ENCODE assay signal across 8 cellular contexts in the genomic region with DNA sequence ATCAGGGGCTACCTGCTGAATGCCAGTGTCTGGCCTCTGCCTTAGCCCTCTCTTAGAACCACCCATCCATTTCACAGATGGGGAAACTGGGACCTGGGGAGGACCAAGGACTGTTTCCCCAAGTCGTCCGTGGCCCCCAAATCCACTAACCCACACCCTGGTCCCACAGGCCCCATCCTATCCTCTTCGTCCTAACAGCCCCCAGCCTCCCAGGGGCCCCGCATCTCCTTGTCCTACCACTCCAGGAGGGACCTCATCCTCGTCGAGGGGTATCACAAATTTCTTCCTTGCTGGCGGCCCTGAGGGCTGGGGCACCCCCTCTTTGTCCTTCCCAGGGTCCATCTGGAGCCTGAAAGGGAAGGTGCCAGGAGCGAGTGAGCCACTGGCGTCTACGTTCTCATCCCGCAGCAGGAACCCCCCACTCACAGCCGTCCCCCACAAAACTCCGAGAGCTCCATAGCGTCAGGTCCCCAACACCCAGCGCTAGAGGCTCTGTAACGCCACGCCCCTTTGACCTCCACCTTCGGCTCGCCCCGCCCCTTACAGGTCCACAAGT. TPM values are rescaled to one million over a fixed set of nuclear protein-coding genes. Genes with fewer than 3 reads are reported as not detected.
DNase-seq lines count a peak whose midpoint lies in the region; ATAC-seq and TF ChIP-seq lines count a peak whose summit lies in the region.

No MANE protein-coding gene starts in this region.

- TF ChIP-seq POLR2A in body of pancreas (IDR thresholded peaks at IDR 0.05), result no peak

- H3K9me3 ChIP-seq in heart right ventricle, result no peaks in the 10 kb centered on the region
- H3K9me3 ChIP-seq in body of pancreas, result no peaks in the 10 kb centered on the region
- no peaks in the 10 kb centered on the region for H3K9me3 ChIP-seq in tibial artery

- peaks cover 0 to 42% (median 14%) of the 10 kb centered on the region in 9 donors for H3K36me3 ChIP-seq in heart right ventricle
- H3K36me3 ChIP-seq in body of pancreas (replicated peaks in 1 of 2; ENCODE audit: insufficient read depth in 1 of 2, low read depth in 2 of 2), result no peaks in the 10 kb centered on the region
- peaks cover 0 to 33% (median 25%) of the 10 kb centered on the region in 3 donors for H3K36me3 ChIP-seq in tibial artery

- peaks cover 0 to under 1% (median 0%) of the 10 kb centered on the region in 7 donors for H3K27me3 ChIP-seq in heart right ventricle
- no peaks in the 10 kb centered on the region for H3K27me3 ChIP-seq in body of pancreas
- H3K27me3 ChIP-seq in tibial artery, result no peaks in the 10 kb centered on the region

- TF ChIP-seq CTCF in heart right ventricle (IDR thresholded peaks at IDR 0.05) (no peak), body of pancreas (IDR thresholded peaks at IDR 0.05) (no peak), mesothelial cell of epicardium (IDR thresholded peaks at IDR 0.05; ENCODE audit: unreplicated experiment) (no peak), tibial artery (IDR thresholded peaks at IDR 0.05) (peak in 1 of 2 experiments; percentile 3)

- H3K4me3 Mint-ChIP-seq in mesothelial cell of epicardium, result peak overlapping the region; percentile 97

- peaks cover 4 to 67% (median 40%) of the 10 kb centered on the region in 9 donors for H3K4me1 ChIP-seq in heart right ventricle
- peaks cover 26% of the 10 kb centered on the region for H3K4me1 ChIP-seq in body of pancreas
- peaks cover 0 to 46% (median 29%) of the 10 kb centered on the region in 4 donors for H3K4me1 ChIP-seq in tibial artery

- H3K9me3 Mint-ChIP-seq in mesothelial cell of epicardium, result no peaks in the 10 kb centered on the region

- H3K27ac ChIP-seq in heart right ventricle, result peak overlapping the region; percentile 34 to 96 (median 92)
- peak overlapping the region; percentile 84 to 97 (median 90) for H3K27ac ChIP-seq in body of pancreas
- peak overlapping the region; percentile 86 to 89 for H3K27ac ChIP-seq in tibial artery

- H3K4me1 Mint-ChIP-seq in mesothelial cell of epicardium, result peaks cover 29% of the 10 kb centered on the region

- no peak for ATAC-seq in heart right ventricle
- ATAC-seq in left cardiac atrium, result no peak
- no peak for ATAC-seq in body of pancreas
- ATAC-seq in GM21737 (IDR thresholded peaks at IDR 0.05; ENCODE audit: unreplicated experiment), result no peak
- ATAC-seq in GM18517 (IDR thresholded peaks at IDR 0.05; ENCODE audit: unreplicated experiment), result no peak
- no peak for ATAC-seq in HG03521 (IDR thresholded peaks at IDR 0.05; ENCODE audit: unreplicated experiment)

- no peaks in the 10 kb centered on the region for H3K27me3 Mint-ChIP-seq in mesothelial cell of epicardium (ENCODE audit: low read depth)

- H3K27ac Mint-ChIP-seq in mesothelial cell of epicardium, result peak overlapping the region; percentile 98

- DNase-seq in heart right ventricle (no peak), left cardiac atrium (no peak), body of pancreas (no peak), mesothelial cell of epicardium (ENCODE audit: low spot score in 2 of 2, unreplicated experiment in 2 of 2) (no peak), tibial artery (no peak)

- H3K36me3 Mint-ChIP-seq in mesothelial cell of epicardium, result peaks cover 10% of the 10 kb centered on the region

- 16 to 17% methylated on average over 18 to 20 of the region's 20 CpGs for WGBS in heart right ventricle, 2 donors
- WGBS in body of pancreas, 2 donors, result 9 to 22% methylated on average over 12 to 20 of the region's 20 CpGs

- intact Hi-C loops in heart right ventricle (cut with DNase I) (loop anchor here in 3 of 10 donors (1.0 to 10.0 kb wide), 4 partner anchors 16 to 222 kb away; a partner anchor contains a TSS), left cardiac atrium (cut with DNase I) (no loop called here), body of pancreas (cut with DNase I) (no loop called here), tibial artery (cut with DNase I; ENCODE audit: low total_unique reads) (no loop called here)

- H3K4me3 ChIP-seq in heart right ventricle, result peak overlapping the region; percentile 12 to 81 (median 72)
- H3K4me3 ChIP-seq in body of pancreas, result peak overlapping the region; percentile 12 to 29
- peak overlapping the region; percentile 61 to 69 for H3K4me3 ChIP-seq in tibial artery

RNA-seq across cellular contexts. Expression of a gene that starts 0.6 kb away (rescaled TPM):
- total RNA-seq in heart right ventricle, result 100 to 1,000 TPM; 113 to 194 (median 136) TPM
- 100 to 1,000 TPM; 147 to 183 TPM for polyA plus RNA-seq in heart right ventricle
- total RNA-seq in left cardiac atrium, result 100 to 1,000 TPM; 105 to 140 TPM
- total RNA-seq in body of pancreas, result 10 to 100 TPM; 91.3 to 97.9 TPM
- 92.8 to 100 TPM (median 96.4 TPM) in 3 replicates for total RNA-seq in mesothelial cell of epicardium

RNA-seq across cellular contexts. Expression of a gene that starts 16.7 kb away (rescaled TPM):
- total RNA-seq in heart right ventricle (1 to 10 TPM; 4.1 to 9.8 (median 5.6) TPM), left cardiac atrium (1 to 10 TPM; 4.6 to 5.5 TPM), body of pancreas (1 to 10 TPM; 1.8 to 2.0 TPM), mesothelial cell of epicardium (6.7 to 7.5 TPM (median 6.7 TPM) in 3 replicates)
- 1 to 10 TPM; 5.1 to 8.2 TPM for polyA plus RNA-seq in heart right ventricle

RNA-seq across cellular contexts. Expression of a gene that starts 18.2 kb away (rescaled TPM):
- total RNA-seq in heart right ventricle, result 100 to 1,000 TPM; 134 to 204 (median 166) TPM
- 100 to 1,000 TPM in 1 of 2 donors, 10 to 100 TPM in 1; 85.2 to 265 TPM for polyA plus RNA-seq in heart right ventricle
- total RNA-seq in left cardiac atrium, result 100 to 1,000 TPM; 123 to 143 TPM
- 10 to 100 TPM; 26.4 to 32.9 TPM for total RNA-seq in body of pancreas
- 58.0 to 64.0 TPM (median 58.7 TPM) in 3 replicates for total RNA-seq in mesothelial cell of epicardium

RNA-seq across cellular contexts. Expression of a gene that starts 44.7 kb away (rescaled TPM):
- total RNA-seq in heart right ventricle (10 to 100 TPM in 2 of 10 donors, 1 to 10 TPM in 7, under 1 TPM in 1; 0.39 to 54.5 (median 4.9) TPM), left cardiac atrium (1 to 10 TPM; 1.5 to 5.5 TPM), body of pancreas (10 to 100 TPM in 1 of 2 donors, 1 to 10 TPM in 1; 4.2 to 84.7 TPM), mesothelial cell of epicardium (272 to 287 TPM (median 278 TPM) in 3 replicates)
- 1 to 10 TPM; 2.1 to 5.5 TPM for polyA plus RNA-seq in heart right ventricle

RNA-seq across cellular contexts. Expression of a gene that starts 52.7 kb away (rescaled TPM):
- total RNA-seq in heart right ventricle (10 to 100 TPM; 11.4 to 15.2 (median 14.1) TPM), left cardiac atrium (10 to 100 TPM; 12.7 to 13.0 TPM), body of pancreas (10 to 100 TPM in 1 of 2 donors, 1 to 10 TPM in 1; 7.8 to 29.3 TPM), mesothelial cell of epicardium (62.7 to 64.4 TPM (median 64.1 TPM) in 3 replicates)
- polyA plus RNA-seq in heart right ventricle, result 10 to 100 TPM in 1 of 2 donors, 1 to 10 TPM in 1; 6.5 to 11.8 TPM

Comparison
In these comparisons a context has a peak if more than half of its experiments do, and no peak if none do; other contexts are left out.
1. H3K4me3 ChIP-seq: peak in every context shown above with its lines; median percentile 72 in heart right ventricle; 65 in tibial artery; 20 in body of pancreas.